8 cellular contexts compared by ENCODE assay signal in genomic region chr19:16659832-16660708, GRCh38. TPM values are rescaled to one million over a fixed set of nuclear protein-coding genes. Genes with fewer than 3 reads are reported as not detected.
DNase-seq lines count a peak whose midpoint lies in the region; ATAC-seq, FAIRE-seq and TF ChIP-seq lines count a peak whose summit lies in the region.

Gene SMIM7 (minus strand): TSS chr19:16660144. CDS start chr19:16660110, 34 bp downstream.

- no peaks in the 10 kb centered on the region for H3K9me3 Mint-ChIP-seq in T-cell

- H3K23ac ChIP-seq in trophoblast cell (ENCODE audit: low read length), result no peak within 1 kb of the TSS

- peak within 1 kb of the TSS; percentile 96 for H2AFZ ChIP-seq in trophoblast cell (ENCODE audit: insufficient read depth, low read length, poor library complexity)

- H2BK120ac ChIP-seq in trophoblast cell (ENCODE audit: insufficient read depth, low read length, poor library complexity), result peak within 1 kb of the TSS; percentile 85

- peak within 1 kb of the TSS; percentile 94 for H3K9ac ChIP-seq in trophoblast cell (ENCODE audit: low read length)

- peaks cover 25 to 26% of the 10 kb centered on the region in 2 experiments for H3K36me3 ChIP-seq in trophoblast cell (ENCODE audit: control insufficient read depth in 1 of 2, insufficient read depth in 2 of 2, low read length in 2 of 2)
- peaks cover 0 to 6% (median 0%) of the 10 kb centered on the region in 4 donors for H3K36me3 ChIP-seq in transverse colon

- peak within 1 kb of the TSS; percentile 94 for H4K91ac ChIP-seq in trophoblast cell (ENCODE audit: low read depth, low read length)

- peak within 1 kb of the TSS; percentile 89 for H3K4me3 ChIP-seq in trophoblast cell (ENCODE audit: low read depth, low read length)
- peak within 1 kb of the TSS; percentile 65 to 87 (median 69) for H3K4me3 ChIP-seq in transverse colon

- peak within 1 kb of the TSS; percentile 99 for H3K4ac ChIP-seq in trophoblast cell (ENCODE audit: low read depth, low read length)

- peak within 1 kb of the TSS; percentile 99 for H4K8ac ChIP-seq in trophoblast cell (ENCODE audit: low read depth, low read length)

- peaks cover 28 to 52% (median 44%) of the 10 kb centered on the region in 3 donors for H3K4me1 Mint-ChIP-seq in T-cell

- peak within 1 kb of the TSS; percentile 97 for H4K12ac ChIP-seq in trophoblast cell (ENCODE audit: low read depth, low read length)

- H3K27me3 Mint-ChIP-seq in T-cell, result no peaks in the 10 kb centered on the region

- peaks cover 13% of the 10 kb centered on the region for H3K79me1 ChIP-seq in trophoblast cell (ENCODE audit: low read length)

- H3K4me1 ChIP-seq in trophoblast cell (ENCODE audit: control insufficient read depth in 1 of 2, insufficient read depth in 2 of 2, low read length in 2 of 2) (peaks cover 15 to 19% of the 10 kb centered on the region in 2 experiments), transverse colon (peaks cover 12 to 36% (median 25%) of the 10 kb centered on the region in 4 donors)

- peak; percentile 93 for DNase-seq in GM12891 (ENCODE audit: insufficient read length, low spot score)
- peak; percentile 94 for DNase-seq in NCI-H1436 treated with DMSO at 0.1 percent for 48 hours (lab: John Stamatoyannopoulos, UW)
- DNase-seq in T-cell, result peak; percentile 95 to 99 (median 98)
- DNase-seq in cardiac septum (ENCODE audit: low spot score), result peak; percentile 99
- peak; percentile 95 for DNase-seq in trophoblast cell
- peak; percentile 99 for DNase-seq in transverse colon

- intact Hi-C loops in cardiac septum (cut with DNase I), result no loop called here
- intact Hi-C loops in transverse colon (cut with DNase I; ENCODE audit: low total_unique reads), result no loop called here

- H3K27me3 ChIP-seq in trophoblast cell (ENCODE audit: insufficient read depth, low read length) (peaks cover 5% of the 10 kb centered on the region), transverse colon (no peaks in the 10 kb centered on the region)

- TF ChIP-seq EP300 in transverse colon (IDR thresholded peaks at IDR 0.05; ENCODE audit: low read depth), result no peak

- ATAC-seq in HG02840 (IDR thresholded peaks at IDR 0.05; ENCODE audit: low FRiP score, unreplicated experiment) (peak; percentile 86), T-cell (replicated peaks in 1 of 4) (peak; percentile 96 to 98 (median 97))

- H2BK12ac ChIP-seq in trophoblast cell (ENCODE audit: low read length), result peak within 1 kb of the TSS; percentile 62

- peak within 1 kb of the TSS; percentile 95 for H3K14ac ChIP-seq in trophoblast cell (ENCODE audit: low read length)

- TF ChIP-seq CTCF in transverse colon (IDR thresholded peaks at IDR 0.05), result peak in 1 of 5 experiments; percentile 2

- peak within 1 kb of the TSS; percentile 94 to 100 for H3K27ac Mint-ChIP-seq in T-cell

- H3K4me3 Mint-ChIP-seq in T-cell, result peak within 1 kb of the TSS; percentile 93 to 98 (median 93)

- peak within 1 kb of the TSS; percentile 98 for H3K4me2 ChIP-seq in trophoblast cell (ENCODE audit: low read length)

- in situ Hi-C loops in transverse colon (cut with MboI; ENCODE audit: low pct_ligation_motif_present in 1 of 4, low pct_unique_long_range_greater_than_20kb in 1 of 4, low sequenced_read_pairs in 3 of 4), result no loop called here

- WGBS in adipose tissue, 3 donors, result 0 to 1% (median 1%) methylated on average over 60 of the region's 60 CpGs
- WGBS in trophoblast cell (ENCODE audit: extremely low coverage, insufficient coverage, insufficient read length), result no CpG with 5 or more reads among the region's 60 CpGs
- WGBS in transverse colon (ENCODE audit: low coverage in 1 of 2), 2 donors, result 0% methylated on average over 57 of the region's 60 CpGs; no CpG with 5 or more reads in 1 of the 2 donors

- CTCF ChIA-PET in T-cell (lab: Charles Lee), result interaction anchor here in 1 of 2 donors (0.6 to 1.1 kb wide), 5 partner anchors 9 to 589 kb away, joined by 3 to 6 read pairs (median 4); partner anchors contain the start of genes C19orf44 and CALR3

- H3K9me3 ChIP-seq in trophoblast cell (ENCODE audit: insufficient read depth, low read depth, low read length), result peaks cover 3% of the 10 kb centered on the region
- no peaks in the 10 kb centered on the region for H3K9me3 ChIP-seq in transverse colon

- peak; percentile 92 for TF ChIP-seq POLR2A in GM12891 (IDR thresholded peaks at IDR 0.05; ENCODE audit: low read depth, low read length)
- TF ChIP-seq POLR2A in transverse colon (IDR thresholded peaks at IDR 0.05), result peak; percentile 90

- FAIRE-seq in GM12891 (lab: Jason Lieb, UNC), result peak; percentile 96

- peak within 1 kb of the TSS; percentile 90 for H2BK5ac ChIP-seq in trophoblast cell (ENCODE audit: low read depth, low read length, poor library complexity)

- H2AK5ac ChIP-seq in trophoblast cell (ENCODE audit: low read length), result peak within 1 kb of the TSS; percentile 81

- POLR2A ChIA-PET in T-cell (lab: Charles Lee), result interaction anchor here (0.5 to 1.0 kb wide), 5 partner anchors 76 to 1534 kb away, joined by 3 to 12 read pairs (median 5); partner anchors contain the start of genes C19orf44 (in 1 of the 2) and CALR3 (in 1 of the 2)

- peaks cover 12% of the 10 kb centered on the region for H3K79me2 ChIP-seq in trophoblast cell (ENCODE audit: control insufficient read depth, insufficient read depth, low read length, poor library complexity)

- H3K18ac ChIP-seq in trophoblast cell (ENCODE audit: low read length), result peak within 1 kb of the TSS; percentile 95

- peaks cover 18% of the 10 kb centered on the region for H3K36me3 Mint-ChIP-seq in T-cell

- no peak within 1 kb of the TSS for H3K27ac ChIP-seq in adipose tissue (ENCODE audit: low read depth, low read length)
- H3K27ac ChIP-seq in trophoblast cell (ENCODE audit: low read depth, low read length), result peak within 1 kb of the TSS; percentile 84
- H3K27ac ChIP-seq in transverse colon, result peak within 1 kb of the TSS; percentile 89 to 95 (median 92)

TF ChIP-seq in GM12891, 5 proteins besides CTCF, POLR2A, EP300 and RAD21:
- TF ChIP-seq POLR2AphosphoS5 (IDR thresholded peaks at IDR 0.05; ENCODE audit: low read depth, low read length), result peak; percentile 91
- no peak for TF ChIP-seq PAX5 (IDR thresholded peaks at IDR 0.05; ENCODE audit: insufficient read depth, low read length, severe bottlenecking)
- TF ChIP-seq TAF1 (IDR thresholded peaks at IDR 0.05; ENCODE audit: low read depth, low read length), result peak; percentile 81
- TF ChIP-seq SPI1 (IDR thresholded peaks at IDR 0.05; ENCODE audit: low read depth, low read length), result peak; percentile 21; the same call in 1 of the 2 replicates
- TF ChIP-seq POU2F2 (IDR thresholded peaks at IDR 0.05; ENCODE audit: low read depth, low read length), result peak; percentile 72; the same call in 1 of the 2 replicates

RNA-seq across cellular contexts. Expression of gene SMIM7, which starts in this region (rescaled TPM):
- 39.3 TPM for polyA plus RNA-seq in GM12891 (2012; ENCODE audit: low read depth, missing spikeins)
- total RNA-seq in T-cell (10 to 100 TPM; 56.7 to 77.6 (median 73.1) TPM), cardiac septum (47.0 TPM), transverse colon (1,000 to 10,000 TPM in 1 of 4 donors, 100 to 1,000 TPM in 1, 10 to 100 TPM in 2; 28.8 to 1,114 (median 108) TPM)
- 10 to 100 TPM; 69.6 to 96.7 (median 79.3) TPM for polyA plus RNA-seq in adipose tissue
- polyA plus RNA-seq in trophoblast cell (2013), result 65.8 and 66.8 TPM in 2 replicates
